11 cellular contexts compared by ENCODE assay signal in genomic region chr1:32924881-32925344, GRCh38. TPM values are rescaled to one million over a fixed set of nuclear protein-coding genes. Genes with fewer than 3 reads are reported as not detected.
DNase-seq lines count a peak whose midpoint lies in the region; ATAC-seq and TF ChIP-seq lines count a peak whose summit lies in the region.
"Had no signal": no experiment of that assay in that cellular context is flagged by ENCODE, and none has a peak within 500 bp of the region (broad histone marks: within the 10 kb centered on the region; RNA-seq: fewer than 3 reads in every experiment).

No MANE protein-coding gene starts in this region.

- TF ChIP-seq CTCF in gastroesophageal sphincter (IDR thresholded peaks at IDR 0.05) (peak in 1 of 4 experiments; percentile 8), natural killer cell (IDR thresholded peaks at IDR 0.05) (no peak)

- DNase-seq in CD4-positive, alpha-beta memory T cell, result peak in 1 of 5 donors; percentile 6
- DNase-seq in NT2/D1 (ENCODE audit: low read depth, low spot score) (no peak), natural killer cell (no peak), Ammon's horn (ENCODE audit: low spot score) (no peak)

- 31% methylated on average over 3 of the region's 31 CpGs; no CpG with 5 or more reads in 1 of the 2 donors for WGBS in gastroesophageal sphincter (ENCODE audit: low coverage in 1 of 2), 2 donors

- H3K27ac Mint-ChIP-seq in CD4-positive, alpha-beta memory T cell, result no peak overlapping the region
- peak overlapping the region in 1 of 2 donors; percentile 81 for H3K27ac Mint-ChIP-seq in natural killer cell

- H3K36me3 ChIP-seq in CD4-positive, alpha-beta memory T cell (ENCODE audit: insufficient read depth, low read length), result no peaks in the 10 kb centered on the region
- H3K36me3 ChIP-seq in NT2/D1 (ENCODE audit: insufficient read depth, insufficient read length, low read length) (no peaks in the 10 kb centered on the region), gastroesophageal sphincter (no peaks in the 10 kb centered on the region)

- peaks cover 25% of the 10 kb centered on the region for H3K27me3 ChIP-seq in CD4-positive, alpha-beta memory T cell (ENCODE audit: insufficient read depth, low read length)
- H3K27me3 ChIP-seq in NT2/D1 (ENCODE audit: insufficient read depth, insufficient read length), result peaks cover 53% of the 10 kb centered on the region
- peaks cover 38% of the 10 kb centered on the region for H3K27me3 ChIP-seq in gastroesophageal sphincter

- H3K9me3 Mint-ChIP-seq in CD4-positive, alpha-beta memory T cell, result peaks cover 0 to 2% (median 0%) of the 10 kb centered on the region in 8 donors
- H3K9me3 Mint-ChIP-seq in natural killer cell, result no peaks in the 10 kb centered on the region

- H3K36me3 Mint-ChIP-seq in CD4-positive, alpha-beta memory T cell, result peaks cover 0 to 2% of the 10 kb centered on the region in 2 donors
- peaks cover 7% of the 10 kb centered on the region for H3K36me3 Mint-ChIP-seq in natural killer cell

- TF ChIP-seq POLR2A in gastroesophageal sphincter (IDR thresholded peaks at IDR 0.05), result no peak

- peak overlapping the region in 7 of 8 donors; percentile 1 to 82 (median 54) for H3K4me3 Mint-ChIP-seq in CD4-positive, alpha-beta memory T cell
- H3K4me3 Mint-ChIP-seq in natural killer cell, result peak overlapping the region; percentile 83

- H3K9me3 ChIP-seq in CD4-positive, alpha-beta memory T cell (ENCODE audit: control insufficient read depth in 1 of 2, low read length in 2 of 2), result no peaks in the 10 kb centered on the region
- H3K9me3 ChIP-seq in NT2/D1 (ENCODE audit: insufficient read depth, low read length) (peaks cover 7% of the 10 kb centered on the region; the same call in 1 of the 2 replicates), gastroesophageal sphincter (no peaks in the 10 kb centered on the region)

- H3K27me3 Mint-ChIP-seq in CD4-positive, alpha-beta memory T cell, result peaks cover 47 to 56% of the 10 kb centered on the region in 2 donors
- H3K27me3 Mint-ChIP-seq in natural killer cell (ENCODE audit: low read depth in 2 of 2), result peaks cover 55 to 61% of the 10 kb centered on the region in 2 donors

- POLR2A ChIA-PET in CD4-positive, alpha-beta memory T cell (lab: Charles Lee; ENCODE audit: partially characterized antibody), result interaction anchor here (1.1 kb wide), 1 partner anchor 39 kb away, joined by 3 read pairs; no protein-coding TSS in a partner anchor

- H3K27ac ChIP-seq in CD4-positive, alpha-beta memory T cell (ENCODE audit: low read depth, low read length), result no peak overlapping the region
- no peak overlapping the region for H3K27ac ChIP-seq in gastroesophageal sphincter
- H3K27ac ChIP-seq: C4-2B had no signal

- peaks cover 17% of the 10 kb centered on the region for H3K4me1 ChIP-seq in CD4-positive, alpha-beta memory T cell (ENCODE audit: insufficient read depth, low read length)
- H3K4me1 ChIP-seq in NT2/D1 (ENCODE audit: insufficient read depth, insufficient read length), result peaks cover 4% of the 10 kb centered on the region
- H3K4me1 ChIP-seq in gastroesophageal sphincter, result peaks cover 0 to 17% (median 8%) of the 10 kb centered on the region in 3 donors

- intact Hi-C loops in CD4-positive, alpha-beta memory T cell (cut with micrococcal nuclease), result loop anchor here (2.0 kb wide), 1 partner anchor 130 kb away; no protein-coding TSS in a partner anchor
- intact Hi-C loops in natural killer cell (cut with micrococcal nuclease), result no loop called here

- ATAC-seq in gastroesophageal sphincter (peak; percentile 39), natural killer cell (peak; percentile 49 to 72 (median 58)), GM21515 (IDR thresholded peaks at IDR 0.05; ENCODE audit: unreplicated experiment) (no peak), HG02973 (IDR thresholded peaks at IDR 0.05; ENCODE audit: unreplicated experiment) (no peak), HG02840 (IDR thresholded peaks at IDR 0.05; ENCODE audit: low FRiP score, unreplicated experiment) (no peak)
- ATAC-seq: HCT116 had no signal

- H3K9ac ChIP-seq in NT2/D1 (ENCODE audit: insufficient read length, low read depth), result peak overlapping the region; percentile 80

- CTCF ChIA-PET in CD4-positive, alpha-beta memory T cell (lab: Charles Lee; ENCODE audit: partially characterized antibody), result interaction anchor here (0.7 to 1.3 kb wide), 3 partner anchors 129 to 1308 kb away, joined by 3 to 5 read pairs (median 4); partner anchors contain the start of gene HCRTR1

- peaks cover 14 to 24% (median 18%) of the 10 kb centered on the region in 4 donors for H3K4me1 Mint-ChIP-seq in CD4-positive, alpha-beta memory T cell
- peaks cover 22 to 24% of the 10 kb centered on the region in 2 donors for H3K4me1 Mint-ChIP-seq in natural killer cell

- TF ChIP-seq EP300 in gastroesophageal sphincter (IDR thresholded peaks at IDR 0.05), result no peak

- no peak overlapping the region for H3K4me3 ChIP-seq in CD4-positive, alpha-beta memory T cell (ENCODE audit: low read length in 2 of 2)
- H3K4me3 ChIP-seq in NT2/D1 (ENCODE audit: insufficient read length, low read depth) (peak overlapping the region; percentile 61), gastroesophageal sphincter (peak overlapping the region in 1 of 2 donors; percentile 16)

RNA-seq across cellular contexts. Expression of gene TMEM54, which starts 23.7 kb away (rescaled TPM):
- not detected for total RNA-seq in CD4-positive, alpha-beta memory T cell
- not detected for polyA plus RNA-seq in CD4-positive, alpha-beta memory T cell
- total RNA-seq in gastroesophageal sphincter, result 100 to 1,000 TPM in 2 of 4 donors, 10 to 100 TPM in 2; 71.5 to 138 (median 101) TPM
- not detected for total RNA-seq in natural killer cell

RNA-seq across cellular contexts. Expression of gene HPCA, which starts 38.6 kb away (rescaled TPM):
- under 1 TPM in 1 of 2 experiments, not detected in 1; 0.70 TPM for total RNA-seq in CD4-positive, alpha-beta memory T cell
- not detected for polyA plus RNA-seq in CD4-positive, alpha-beta memory T cell
- total RNA-seq in gastroesophageal sphincter (under 1 TPM in 1 of 4 donors, not detected in 3; 0.58 TPM), natural killer cell (under 1 TPM in 1 of 3 donors, not detected in 2; 0.59 TPM)
- total RNA-seq: HT1080 had no signal

RNA-seq across cellular contexts. Expression of gene RNF19B, which starts 39.7 kb away (rescaled TPM):
- 10 to 100 TPM; 28.5 to 30.6 TPM for total RNA-seq in CD4-positive, alpha-beta memory T cell
- polyA plus RNA-seq in CD4-positive, alpha-beta memory T cell, result 1 to 10 TPM; 1.1 to 4.8 TPM
- total RNA-seq in gastroesophageal sphincter (10 to 100 TPM; 19.5 to 25.2 (median 21.8) TPM), natural killer cell (100 to 1,000 TPM in 1 of 3 donors, 10 to 100 TPM in 2; 44.2 to 110 (median 54.3) TPM)

RNA-seq across cellular contexts. Expression of gene FNDC5, which starts 54.2 kb away (rescaled TPM):
- total RNA-seq in CD4-positive, alpha-beta memory T cell, result not detected
- not detected for polyA plus RNA-seq in CD4-positive, alpha-beta memory T cell
- total RNA-seq in gastroesophageal sphincter (10 to 100 TPM in 2 of 4 donors, 1 to 10 TPM in 2; 7.3 to 11.3 (median 8.9) TPM), natural killer cell (under 1 TPM in 1 of 3 donors, not detected in 2; 0.36 TPM)

Comparison
In these comparisons a context has a peak if more than half of its experiments do, and no peak if none do; other contexts are left out.
1. ATAC-seq: peak in gastroesophageal sphincter (single experiment) and natural killer cell (3 of 3); none in GM21515 (single experiment), HG02973 (single experiment) and HG02840 (single experiment).
2. RNA of gene TMEM54, which starts 23.7 kb away (total RNA-seq): 71.5 to 138 TPM in gastroesophageal sphincter; not detected in CD4-positive, alpha-beta memory T cell and not detected in natural killer cell; every median in the first group is over 10 times any median in the second.